1 cellular context compared by ENCODE assay signal in the genomic region with DNA sequence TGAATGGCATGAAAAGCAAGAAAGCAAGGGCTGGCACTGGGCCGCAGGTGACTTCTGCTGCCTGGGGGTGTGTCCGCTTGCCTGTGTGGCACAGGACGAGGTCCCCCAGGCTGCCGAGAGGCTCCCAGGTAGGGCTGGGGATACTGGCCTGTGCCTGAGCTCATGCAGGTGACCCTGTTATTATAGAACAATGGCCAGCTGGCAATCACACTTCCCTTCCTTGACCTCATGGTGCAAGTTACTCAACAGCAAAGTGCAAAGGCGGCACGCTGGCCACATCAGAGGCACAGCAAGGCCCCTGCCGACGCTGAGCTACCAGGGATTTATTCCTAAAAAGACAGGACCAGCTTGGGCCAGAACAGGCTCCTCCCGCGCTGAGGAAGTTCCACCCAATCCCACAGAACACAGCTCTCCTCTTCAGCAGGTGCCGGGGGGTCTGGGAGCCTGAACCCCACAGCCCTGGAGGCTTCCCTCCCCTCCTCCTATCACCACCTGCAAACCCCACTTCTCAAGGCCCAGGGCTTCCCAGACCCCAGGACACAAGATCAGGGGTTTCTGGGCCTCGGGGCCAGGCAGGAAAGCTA.
TF ChIP-seq lines count a peak whose summit lies in the region.

No MANE protein-coding gene starts in this region.

TF ChIP-seq in SK-N-SH treated with all-trans-retinoic acid at 6 μM for 48 hours, 23 proteins besides CTCF, POLR2A, EP300 and RAD21 (continued from another document):
- TF ChIP-seq CREB5 (CRISPR knock-in tag; IDR thresholded peaks at IDR 0.05; ENCODE audit: low read depth): no peak
- TF ChIP-seq PPARA (CRISPR knock-in tag; IDR thresholded peaks at IDR 0.05; ENCODE audit: borderline replicate concordance): no peak
- no peak for TF ChIP-seq RARB (CRISPR knock-in tag; IDR thresholded peaks at IDR 0.05)
- TF ChIP-seq ZFP30 (CRISPR knock-in tag; IDR thresholded peaks at IDR 0.05): no peak
- no peak for TF ChIP-seq ESRRG (CRISPR knock-in tag; IDR thresholded peaks at IDR 0.05)
- no peak for TF ChIP-seq TCF4 (CRISPR knock-in tag; IDR thresholded peaks at IDR 0.05; ENCODE audit: borderline replicate concordance)
- no peak for TF ChIP-seq ZNF565 (CRISPR knock-in tag; conservative IDR thresholded peaks at IDR 0.05; ENCODE audit: low read depth)
- TF ChIP-seq CSDC2 (CRISPR knock-in tag; IDR thresholded peaks at IDR 0.05): no peak
- no peak for TF ChIP-seq BACH2 (CRISPR knock-in tag; IDR thresholded peaks at IDR 0.05; ENCODE audit: borderline replicate concordance)
- TF ChIP-seq ZC3H10 (CRISPR knock-in tag; IDR thresholded peaks at IDR 0.05): no peak
- TF ChIP-seq ZFP3 (CRISPR knock-in tag; IDR thresholded peaks at IDR 0.05): no peak
- TF ChIP-seq, protein P1, sequence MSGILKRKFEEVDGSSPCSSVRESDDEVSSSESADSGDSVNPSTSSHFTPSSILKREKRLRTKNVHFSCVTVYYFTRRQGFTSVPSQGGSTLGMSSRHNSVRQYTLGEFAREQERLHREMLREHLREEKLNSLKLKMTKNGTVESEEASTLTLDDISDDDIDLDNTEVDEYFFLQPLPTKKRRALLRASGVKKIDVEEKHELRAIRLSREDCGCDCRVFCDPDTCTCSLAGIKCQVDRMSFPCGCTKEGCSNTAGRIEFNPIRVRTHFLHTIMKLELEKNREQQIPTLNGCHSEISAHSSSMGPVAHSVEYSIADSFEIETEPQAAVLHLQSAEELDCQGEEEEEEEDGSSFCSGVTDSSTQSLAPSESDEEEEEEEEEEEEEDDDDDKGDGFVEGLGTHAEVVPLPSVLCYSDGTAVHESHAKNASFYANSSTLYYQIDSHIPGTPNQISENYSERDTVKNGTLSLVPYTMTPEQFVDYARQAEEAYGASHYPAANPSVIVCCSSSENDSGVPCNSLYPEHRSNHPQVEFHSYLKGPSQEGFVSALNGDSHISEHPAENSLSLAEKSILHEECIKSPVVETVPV (CRISPR knock-in tag; IDR thresholded peaks at IDR 0.05): no peak
- TF ChIP-seq, protein P2, sequence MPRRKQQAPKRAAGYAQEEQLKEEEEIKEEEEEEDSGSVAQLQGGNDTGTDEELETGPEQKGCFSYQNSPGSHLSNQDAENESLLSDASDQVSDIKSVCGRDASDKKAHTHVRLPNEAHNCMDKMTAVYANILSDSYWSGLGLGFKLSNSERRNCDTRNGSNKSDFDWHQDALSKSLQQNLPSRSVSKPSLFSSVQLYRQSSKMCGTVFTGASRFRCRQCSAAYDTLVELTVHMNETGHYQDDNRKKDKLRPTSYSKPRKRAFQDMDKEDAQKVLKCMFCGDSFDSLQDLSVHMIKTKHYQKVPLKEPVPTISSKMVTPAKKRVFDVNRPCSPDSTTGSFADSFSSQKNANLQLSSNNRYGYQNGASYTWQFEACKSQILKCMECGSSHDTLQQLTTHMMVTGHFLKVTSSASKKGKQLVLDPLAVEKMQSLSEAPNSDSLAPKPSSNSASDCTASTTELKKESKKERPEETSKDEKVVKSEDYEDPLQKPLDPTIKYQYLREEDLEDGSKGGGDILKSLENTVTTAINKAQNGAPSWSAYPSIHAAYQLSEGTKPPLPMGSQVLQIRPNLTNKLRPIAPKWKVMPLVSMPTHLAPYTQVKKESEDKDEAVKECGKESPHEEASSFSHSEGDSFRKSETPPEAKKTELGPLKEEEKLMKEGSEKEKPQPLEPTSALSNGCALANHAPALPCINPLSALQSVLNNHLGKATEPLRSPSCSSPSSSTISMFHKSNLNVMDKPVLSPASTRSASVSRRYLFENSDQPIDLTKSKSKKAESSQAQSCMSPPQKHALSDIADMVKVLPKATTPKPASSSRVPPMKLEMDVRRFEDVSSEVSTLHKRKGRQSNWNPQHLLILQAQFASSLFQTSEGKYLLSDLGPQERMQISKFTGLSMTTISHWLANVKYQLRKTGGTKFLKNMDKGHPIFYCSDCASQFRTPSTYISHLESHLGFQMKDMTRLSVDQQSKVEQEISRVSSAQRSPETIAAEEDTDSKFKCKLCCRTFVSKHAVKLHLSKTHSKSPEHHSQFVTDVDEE (CRISPR knock-in tag; IDR thresholded peaks at IDR 0.05): no peak
- no peak for TF ChIP-seq TOX (CRISPR knock-in tag; IDR thresholded peaks at IDR 0.05; ENCODE audit: borderline replicate concordance)
- no peak for TF ChIP-seq SNAI2 (CRISPR knock-in tag; IDR thresholded peaks at IDR 0.05)
